Comparison of ENCODE assay signal across 9 cellular contexts in the genomic region with DNA sequence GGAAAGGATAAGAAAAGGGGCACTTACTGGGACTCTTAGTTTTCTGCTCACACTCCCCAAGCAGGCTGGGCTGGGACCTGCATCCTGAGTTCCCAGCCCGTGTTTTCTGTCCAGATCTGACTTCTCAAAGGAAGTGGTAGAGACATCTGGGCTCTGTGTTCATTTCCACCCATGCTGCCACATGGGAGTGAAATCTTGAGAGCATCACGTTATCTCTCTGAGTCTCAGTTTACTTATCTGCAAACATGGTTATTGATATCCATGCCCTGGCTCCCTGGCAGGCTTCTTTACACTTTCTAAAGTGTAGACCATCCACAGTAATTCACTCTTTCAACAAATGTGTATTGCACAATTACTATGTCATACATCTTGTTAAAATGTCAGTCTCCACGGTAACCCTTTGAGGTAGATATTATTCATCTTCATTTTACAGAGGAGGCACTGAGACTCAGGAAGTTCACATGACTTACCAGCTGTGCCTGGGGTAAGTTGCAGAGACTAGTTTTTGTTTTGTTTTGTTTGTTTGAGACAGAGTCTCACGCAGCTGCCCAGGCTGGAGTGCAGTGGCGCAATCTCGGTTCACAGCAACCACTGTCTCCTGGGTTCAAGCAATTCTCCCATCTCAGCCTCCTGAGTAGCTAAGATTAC. TPM values are rescaled to one million over a fixed set of nuclear protein-coding genes. Genes with fewer than 3 reads are reported as not detected.
DNase-seq lines count a peak whose midpoint lies in the region; ATAC-seq and TF ChIP-seq lines count a peak whose summit lies in the region.
"Had no signal": no experiment of that assay in that cellular context is flagged by ENCODE, and none has a peak within 500 bp of the region (broad histone marks: within the 10 kb centered on the region; RNA-seq: fewer than 3 reads in every experiment).

No MANE protein-coding gene starts in this region.

- H3K36me3 ChIP-seq in fibroblast of lung (ENCODE audit: control insufficient read depth, insufficient read depth, low read length): no peaks in the 10 kb centered on the region

- H3K4me2 ChIP-seq in fibroblast of lung (ENCODE audit: extremely low read depth, insufficient read depth, low read length): no peak overlapping the region

- H3K36me3 Mint-ChIP-seq in type B pancreatic cell: no peaks in the 10 kb centered on the region

- H3K4me3 Mint-ChIP-seq in type B pancreatic cell: peak overlapping the region; percentile 77

- H3K27ac ChIP-seq in fibroblast of lung (ENCODE audit: insufficient read depth, low read length): no peak overlapping the region
- H3K27ac ChIP-seq: VCaP had no signal

- DNase-seq in GM13976 (ENCODE audit: low spot score): peak; percentile 60
- DNase-seq in HT1080 (ENCODE audit: low read depth): peak; percentile 69
- peak; percentile 30 for DNase-seq in T-helper 9 cell
- peak; percentile 59 to 72 for DNase-seq in fibroblast of lung (ENCODE audit: low read depth in 2 of 2)
- DNase-seq in type B pancreatic cell (ENCODE audit: extremely low spot score, unreplicated experiment): no peak
- no peak for DNase-seq in iPS-NIHi7 (ENCODE audit: extremely low spot score)

- in situ Hi-C loops in GM13976 (cut with MboI; ENCODE audit: low sequenced_read_pairs, unreplicated experiment): no loop called here

- ATAC-seq in HG02763 (IDR thresholded peaks at IDR 0.05; ENCODE audit: unreplicated experiment): no peak
- ATAC-seq in GM18861 (IDR thresholded peaks at IDR 0.05; ENCODE audit: unreplicated experiment): no peak

- H4K20me1 ChIP-seq in fibroblast of lung (ENCODE audit: control insufficient read depth, extremely low read depth, insufficient read depth, low read length): no peaks in the 10 kb centered on the region

- H3K9me3 Mint-ChIP-seq in type B pancreatic cell: no peaks in the 10 kb centered on the region

- no peak overlapping the region for H2AFZ ChIP-seq in fibroblast of lung (ENCODE audit: low read length)

- H3K79me2 ChIP-seq in fibroblast of lung (ENCODE audit: control insufficient read depth, insufficient read depth, low read length): no peaks in the 10 kb centered on the region

- H3K27ac Mint-ChIP-seq in type B pancreatic cell: peak overlapping the region; percentile 94

- peaks cover 3% of the 10 kb centered on the region for H3K4me1 ChIP-seq in fibroblast of lung (ENCODE audit: control insufficient read depth, extremely low read depth, insufficient read depth, low read length)

- H3K9ac ChIP-seq in fibroblast of lung (ENCODE audit: insufficient read depth, low read length): no peak overlapping the region

- H3K27me3 ChIP-seq in fibroblast of lung (ENCODE audit: control insufficient read depth, insufficient read depth, low read length): peaks cover 5% of the 10 kb centered on the region

- H3K4me1 Mint-ChIP-seq in type B pancreatic cell (ENCODE audit: unreplicated experiment): peaks cover 30% of the 10 kb centered on the region

- no peaks in the 10 kb centered on the region for H3K9me3 ChIP-seq in fibroblast of lung (ENCODE audit: control insufficient read depth, insufficient read depth, low read depth, low read length)

- no peaks in the 10 kb centered on the region for H3K27me3 Mint-ChIP-seq in type B pancreatic cell

- TF ChIP-seq CTCF in GM13976 (IDR thresholded peaks at IDR 0.05; ENCODE audit: borderline replicate concordance, control extremely low read depth, extremely low read depth, insufficient read depth, missing control alignments) (no peak), fibroblast of lung (conservative IDR thresholded peaks at IDR 0.05 in 1 of 2, IDR thresholded peaks at IDR 0.05 in 1 of 2; ENCODE audit: low read depth in 1 of 2, low read length in 2 of 2) (no peak), type B pancreatic cell (conservative IDR thresholded peaks at IDR 0.05) (no peak)

- H3K4me3 ChIP-seq in fibroblast of lung (replicated peaks in 1 of 4; ENCODE audit: control extremely low read depth in 1 of 4, insufficient read depth in 1 of 4, low read depth in 3 of 4, low read length in 4 of 4): no peak overlapping the region

RNA-seq across cellular contexts. Expression of a gene that starts 3.4 kb away (rescaled TPM):
- 6.5 and 7.2 TPM in 2 replicates for total RNA-seq in HT1080 (2014; rRNA removed; shearing (Covaris generic))
- 4.9 and 5.7 TPM in 2 replicates for polyA plus RNA-seq in HT1080 (2015; cell fraction: cytosol; rRNA removed)
- 6.8 and 6.9 TPM in 2 replicates for polyA plus RNA-seq in HT1080 (2015; cell fraction: nucleus; rRNA removed)
- total RNA-seq in fibroblast of lung (10.3 and 12.9 TPM in 2 replicates), type B pancreatic cell (ENCODE audit: low replicate concordance) (9.8 and 14.3 TPM in 2 replicates)
- polyA plus RNA-seq in fibroblast of lung: 3.0 and 3.1 TPM in 2 replicates
- polyA plus RNA-seq in fibroblast of lung (2012): 4.6 and 7.3 TPM in 2 replicates
- polyA minus RNA-seq in fibroblast of lung (ENCODE audit: low replicate concordance): 0.86 and 2.0 TPM in 2 replicates

RNA-seq across cellular contexts. Expression of a gene that starts 9.9 kb away (rescaled TPM):
- total RNA-seq in HT1080 (2014; rRNA removed; shearing (Covaris generic)): 4.4 and 4.9 TPM in 2 replicates
- 5.6 and 5.7 TPM in 2 replicates for polyA plus RNA-seq in HT1080 (2015; cell fraction: cytosol; rRNA removed)
- 8.4 and 10.3 TPM in 2 replicates for polyA plus RNA-seq in HT1080 (2015; cell fraction: nucleus; rRNA removed)
- total RNA-seq in fibroblast of lung (3.1 TPM in 2 replicates), type B pancreatic cell (ENCODE audit: low replicate concordance) (16.8 and 20.2 TPM in 2 replicates)
- 2.4 and 2.6 TPM in 2 replicates for polyA plus RNA-seq in fibroblast of lung
- polyA plus RNA-seq in fibroblast of lung (2012): 3.2 and 3.8 TPM in 2 replicates
- polyA minus RNA-seq in fibroblast of lung (ENCODE audit: low replicate concordance): 2.9 and 4.1 TPM in 2 replicates

RNA-seq across cellular contexts. Expression of a gene that starts 17.4 kb away (rescaled TPM):
- total RNA-seq in HT1080 (2014; rRNA removed; shearing (Covaris generic)): 5.4 and 7.7 TPM in 2 replicates
- polyA plus RNA-seq in HT1080 (2015; cell fraction: cytosol; rRNA removed): 5.0 and 5.9 TPM in 2 replicates
- polyA plus RNA-seq in HT1080 (2015; cell fraction: nucleus; rRNA removed): 20.0 and 22.4 TPM in 2 replicates
- 6.6 and 8.7 TPM in 2 replicates for total RNA-seq in fibroblast of lung
- polyA plus RNA-seq in fibroblast of lung: 4.7 and 7.1 TPM in 2 replicates
- polyA plus RNA-seq in fibroblast of lung (2012): 4.5 and 5.2 TPM in 2 replicates
- polyA minus RNA-seq in fibroblast of lung (ENCODE audit: low replicate concordance): 6.3 and 10.8 TPM in 2 replicates
- total RNA-seq in type B pancreatic cell (ENCODE audit: low replicate concordance): 22.4 and 29.1 TPM in 2 replicates

RNA-seq across cellular contexts. Expression of a gene that starts 33.5 kb away (rescaled TPM):
- 7.3 and 9.5 TPM in 2 replicates for total RNA-seq in HT1080 (2014; rRNA removed; shearing (Covaris generic))
- 6.2 and 7.8 TPM in 2 replicates for polyA plus RNA-seq in HT1080 (2015; cell fraction: cytosol; rRNA removed)
- polyA plus RNA-seq in HT1080 (2015; cell fraction: nucleus; rRNA removed): 7.6 and 9.6 TPM in 2 replicates
- total RNA-seq in fibroblast of lung (7.4 and 10.6 TPM in 2 replicates), type B pancreatic cell (ENCODE audit: low replicate concordance) (9.3 and 11.4 TPM in 2 replicates)
- 3.9 and 4.4 TPM in 2 replicates for polyA plus RNA-seq in fibroblast of lung
- 3.2 and 3.6 TPM in 2 replicates for polyA plus RNA-seq in fibroblast of lung (2012)
- polyA minus RNA-seq in fibroblast of lung (ENCODE audit: low replicate concordance): 2.9 and 7.4 TPM in 2 replicates

RNA-seq across cellular contexts. Expression of a gene that starts 41.7 kb away (rescaled TPM):
- total RNA-seq in HT1080 (2014; rRNA removed; shearing (Covaris generic)): 67.2 and 76.7 TPM in 2 replicates
- 76.3 and 83.8 TPM in 2 replicates for polyA plus RNA-seq in HT1080 (2015; cell fraction: cytosol; rRNA removed)
- 69.1 and 77.0 TPM in 2 replicates for polyA plus RNA-seq in HT1080 (2015; cell fraction: nucleus; rRNA removed)
- total RNA-seq in fibroblast of lung: 21.8 and 23.9 TPM in 2 replicates
- polyA plus RNA-seq in fibroblast of lung: 8.2 and 9.5 TPM in 2 replicates
- 15.2 and 17.6 TPM in 2 replicates for polyA plus RNA-seq in fibroblast of lung (2012)
- polyA minus RNA-seq in fibroblast of lung (ENCODE audit: low replicate concordance): 6.8 and 7.2 TPM in 2 replicates
- 58.7 and 59.6 TPM in 2 replicates for total RNA-seq in type B pancreatic cell (ENCODE audit: low replicate concordance)

Comparison
In these comparisons a context has a peak if more than half of its experiments do, and no peak if none do; other contexts are left out.
1. DNase-seq: peak in GM13976 (single experiment), HT1080 (single experiment), T-helper 9 cell (single experiment) and fibroblast of lung (2 of 2); none in type B pancreatic cell (single experiment) and iPS-NIHi7 (single experiment).